In genomic region chr16:10834130-10834529, GRCh38 we compare ENCODE assay signal across 32 cellular contexts. TPM values are rescaled to one million over a fixed set of nuclear protein-coding genes. Genes with fewer than 3 reads are reported as not detected.
"Had no signal": no experiment of that assay in that cellular context is flagged by ENCODE, and none has a peak within 500 bp of the region (broad histone marks: within the 10 kb centered on the region; RNA-seq: fewer than 3 reads in every experiment).

No MANE protein-coding gene starts in this region.

- H3K4me3 Mint-ChIP-seq: activated CD4-positive, alpha-beta memory T cell treated with anti-CD3 and anti-CD28 coated beads for 36 hours; activated naive CD4-positive, alpha-beta T cell treated with anti-CD3 and anti-CD28 coated beads, Interleukin-2, amount 50 U/mL, for 24 hours; central memory CD8-positive, alpha-beta T cell; effector memory CD8-positive, alpha-beta T cell; immature natural killer cell; mesothelial cell of epicardium; natural killer cell; T-helper 17 cell had no signal

- H3K36me3 Mint-ChIP-seq: activated CD4-positive, alpha-beta memory T cell treated with anti-CD3 and anti-CD28 coated beads for 36 hours; activated naive CD4-positive, alpha-beta T cell treated with anti-CD3 and anti-CD28 coated beads, Interleukin-2, amount 50 U/mL, for 24 hours; immature natural killer cell; mesothelial cell of epicardium; natural killer cell had no signal

- H3K27ac Mint-ChIP-seq: activated CD4-positive, alpha-beta memory T cell treated with anti-CD3 and anti-CD28 coated beads for 36 hours; activated naive CD4-positive, alpha-beta T cell treated with anti-CD3 and anti-CD28 coated beads, Interleukin-2, amount 50 U/mL, for 24 hours; effector memory CD8-positive, alpha-beta T cell; immature natural killer cell; mesothelial cell of epicardium; natural killer cell; T-helper 17 cell had no signal

- FAIRE-seq: colon, endothelial cell of umbilical vein, frontal cortex, pancreas had no signal

- H3K4me3 ChIP-seq: adrenal gland, ascending aorta, dorsolateral prefrontal cortex, esophagus muscularis mucosa, hepatocyte, left lung, lung, pancreas, psoas muscle, right atrium auricular region, thyroid gland had no signal

- DNase-seq: activated CD4-positive, alpha-beta memory T cell treated with anti-CD3 and anti-CD28 coated beads for 36 hours; activated CD4-positive, alpha-beta T cell treated with anti-CD3 and anti-CD28 coated beads for 48 hours; activated CD4-positive, CD25-positive, alpha-beta regulatory T cell; activated gamma-delta T cell treated with Interleukin-2 at 50 U/mL for 16 hours; activated T-cell treated with anti-CD3 and anti-CD28 coated beads, Interleukin-2, amount 50 U/mL, for 48 hours; adrenal gland; brain microvascular endothelial cell; dorsolateral prefrontal cortex; effector memory CD8-positive, alpha-beta T cell; glutamatergic neuron; immature natural killer cell; left lung; natural killer cell; pancreas; psoas muscle; stimulated activated CD4-positive, alpha-beta T cell treated with anti-CD3 and anti-CD28 coated beads, Interleukin-1b, Interleukin-23, amount 100 ng/mL, for 48 hours; stimulated activated naive CD4-positive, alpha-beta T cell; substantia nigra; SW 1271; T-helper 17 cell; thyroid gland had no signal

- H3K9me3 ChIP-seq: adrenal gland, ascending aorta, esophagus muscularis mucosa, left lung, pancreas, psoas muscle, right atrium auricular region, thyroid gland had no signal

- H3K9me3 Mint-ChIP-seq: activated naive CD4-positive, alpha-beta T cell treated with anti-CD3 and anti-CD28 coated beads, Interleukin-2, amount 50 U/mL, for 24 hours; central memory CD8-positive, alpha-beta T cell; effector memory CD8-positive, alpha-beta T cell; immature natural killer cell; natural killer cell had no signal

- H3K4me1 Mint-ChIP-seq: activated naive CD4-positive, alpha-beta T cell treated with anti-CD3 and anti-CD28 coated beads, Interleukin-2, amount 50 U/mL, for 24 hours; central memory CD8-positive, alpha-beta T cell; immature natural killer cell; natural killer cell had no signal

- H3K27me3 ChIP-seq: adrenal gland, ascending aorta, brain microvascular endothelial cell, left lung, pancreas, right atrium auricular region, thyroid gland had no signal

- ATAC-seq: effector memory CD8-positive, alpha-beta T cell; left lung; natural killer cell; pancreas; psoas muscle; T-helper 17 cell had no signal

- H3K36me3 ChIP-seq: adrenal gland, ascending aorta, brain microvascular endothelial cell, esophagus muscularis mucosa, left lung, pancreas, right atrium auricular region, thyroid gland had no signal

- H3K27ac ChIP-seq: adrenal gland, ascending aorta, brain microvascular endothelial cell, dorsolateral prefrontal cortex, esophagus muscularis mucosa, hepatocyte, left lung, pancreas, psoas muscle, right atrium auricular region, thyroid gland had no signal

- H3K27me3 Mint-ChIP-seq: central memory CD8-positive, alpha-beta T cell; effector memory CD8-positive, alpha-beta T cell had no signal

RNA-seq across cellular contexts. Expression of gene TVP23A, which starts 15.5 kb away (rescaled TPM):
- total RNA-seq: activated CD4-positive, alpha-beta memory T cell treated with anti-CD3 and anti-CD28 coated beads for 36 hours; ascending aorta; endothelial cell of umbilical vein; natural killer cell; T-helper 17 cell had no signal
- polyA plus RNA-seq: endothelial cell of umbilical vein had no signal

RNA-seq across cellular contexts. Expression of gene CIITA, which starts 42.9 kb away (rescaled TPM):
- total RNA-seq: endothelial cell of umbilical vein, hepatocyte had no signal
- polyA plus RNA-seq: endothelial cell of umbilical vein had no signal
